In the genomic region with DNA sequence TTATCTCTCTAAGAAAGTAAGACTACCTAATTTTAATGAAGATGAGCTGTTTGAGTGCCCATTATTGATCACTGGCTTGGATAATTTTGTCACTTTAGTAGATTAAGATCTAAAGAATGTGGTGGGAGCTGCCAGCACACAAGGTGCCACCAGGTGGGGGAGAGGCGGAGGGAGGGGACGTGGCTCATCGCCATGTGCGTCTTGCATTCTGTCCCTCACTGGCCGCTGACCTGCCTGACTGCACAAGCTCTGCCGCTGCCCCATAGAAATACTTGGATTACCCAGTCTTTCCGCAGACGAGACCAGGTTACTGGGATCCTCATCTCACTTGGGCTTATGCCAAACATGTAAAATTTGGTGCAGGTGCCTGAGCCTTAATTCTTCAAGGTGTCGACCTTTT, we compare ENCODE assay signal across 22 cellular contexts.
"Had no signal": no experiment of that assay in that cellular context is flagged by ENCODE, and none has a peak within 500 bp of the region (broad histone marks: within the 10 kb centered on the region; RNA-seq: fewer than 3 reads in every experiment).

No MANE protein-coding gene starts in this region.

- ATAC-seq: HepG2 had no signal

- FAIRE-seq: HepG2, RCC 7860 had no signal

- H3K27me3 ChIP-seq: SJSA1 had no signal

- H3K9me3 ChIP-seq: SJSA1 had no signal

- DNase-seq: IMR-90, Karpas-422, KG1, MM.1S, NCI-H1105, NCI-H1417, NCI-H146, NCI-H1694 treated with DMSO at 0.1 percent for 48 hours, NCI-H1930, NCI-H2081, NCI-H2107, NCI-H2227 treated with DMSO at 0.1 percent for 48 hours, NCI-H524, NCI-H526 treated with DMSO at 0.1 percent for 48 hours, NCI-H748 treated with DMSO at 0.1 percent for 48 hours, Right ventricle myocardium superior, RPMI8226, SIG-M5 had no signal

- H3K27ac ChIP-seq: SJSA1, SK-N-MC had no signal

- H3K4me3 ChIP-seq: SJSA1, SK-N-MC had no signal
